Comparison of ENCODE assay signal across 30 cellular contexts in the genomic region with DNA sequence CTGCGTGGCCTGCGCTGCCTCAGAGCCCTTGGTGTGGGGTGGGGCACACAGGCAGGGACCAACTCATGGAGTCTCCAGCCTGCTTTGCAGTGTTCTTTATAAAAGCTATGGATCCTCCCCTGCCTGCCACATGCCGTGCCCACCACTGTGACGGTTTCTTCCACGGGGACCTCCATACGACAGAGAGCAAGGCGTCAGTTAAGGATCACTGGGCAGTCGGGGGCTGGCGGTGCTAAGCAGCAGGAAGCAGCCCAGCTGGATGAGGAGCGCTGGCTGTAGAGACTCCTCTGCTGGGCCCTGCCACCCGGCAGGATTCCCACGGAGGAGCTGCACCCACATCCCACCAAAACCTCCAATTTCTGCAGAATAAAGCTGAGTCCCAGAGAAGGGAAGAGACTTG. TPM values are rescaled to one million over a fixed set of nuclear protein-coding genes. Genes with fewer than 3 reads are reported as not detected.
"Had no signal": no experiment of that assay in that cellular context is flagged by ENCODE, and none has a peak within 500 bp of the region (broad histone marks: within the 10 kb centered on the region; RNA-seq: fewer than 3 reads in every experiment).

No MANE protein-coding gene starts in this region.

- H3K9me3 ChIP-seq: esophagus squamous epithelium, gastroesophageal sphincter, mucosa of descending colon, psoas muscle, spleen, testis, transverse colon had no signal

- H3K4me3 ChIP-seq: coronary artery, esophagus squamous epithelium, gastroesophageal sphincter, hepatocyte, mucosa of descending colon, psoas muscle, spleen, testis, transverse colon had no signal

- DNase-seq: caudate nucleus; effector CD4-positive, alpha-beta T cell; esophagus squamous epithelium; foreskin fibroblast; head of caudate nucleus; left colon; mucosa of descending colon; naive thymus-derived CD8-positive, alpha-beta T cell; retina; spleen; stimulated activated CD4-positive, alpha-beta T cell treated with anti-CD3 and anti-CD28 coated beads, Interleukin-15, amount 100 ng/mL, for 24 hours; stimulated activated CD4-positive, alpha-beta T cell treated with anti-CD3 and anti-CD28 coated beads, Interleukin-1b, Interleukin-23, amount 100 ng/mL, for 48 hours; stimulated activated CD4-positive, alpha-beta T cell treated with anti-CD3 and anti-CD28 coated beads, Interleukin-4, amount 100 ng/mL, for 24 hours; testis; transverse colon had no signal

- H3K27me3 ChIP-seq: hepatocyte, testis, transverse colon had no signal

- H3K27ac Mint-ChIP-seq: naive thymus-derived CD8-positive, alpha-beta T cell; stimulated activated memory B cell treated with anti-CD40 and anti-IgM and Interleukin-4, amounts not matched to agents 10 μg/mL and 1 μg/mL and 100 μg/mL, for 72 hours; stimulated activated naive CD8-positive, alpha-beta T cell treated with anti-CD3 and anti-CD28 coated beads, Interleukin-15, Interleukin-2, amounts not matched to agents 100 ng/mL and 50 ng/mL, for 24 hours had no signal

- H3K9me3 Mint-ChIP-seq: naive thymus-derived CD8-positive, alpha-beta T cell; stimulated activated memory B cell treated with anti-CD40 and anti-IgM and Interleukin-4, amounts not matched to agents 10 μg/mL and 1 μg/mL and 100 μg/mL, for 72 hours; stimulated activated naive CD8-positive, alpha-beta T cell treated with anti-CD3 and anti-CD28 coated beads, Interleukin-15, Interleukin-2, amounts not matched to agents 100 ng/mL and 50 ng/mL, for 24 hours had no signal

- H3K27ac ChIP-seq: coronary artery, epithelial cell of prostate, esophagus squamous epithelium, gastroesophageal sphincter, hepatocyte, psoas muscle, spleen, testis, transverse colon had no signal

- H3K4me3 Mint-ChIP-seq: naive thymus-derived CD8-positive, alpha-beta T cell; stimulated activated memory B cell treated with anti-CD40 and anti-IgM and Interleukin-4, amounts not matched to agents 10 μg/mL and 1 μg/mL and 100 μg/mL, for 72 hours; stimulated activated naive CD8-positive, alpha-beta T cell treated with anti-CD3 and anti-CD28 coated beads, Interleukin-15, Interleukin-2, amounts not matched to agents 100 ng/mL and 50 ng/mL, for 24 hours had no signal

- H3K36me3 ChIP-seq: esophagus squamous epithelium, gastroesophageal sphincter, spleen, transverse colon had no signal

- H3K4me1 ChIP-seq: spleen, transverse colon had no signal

- H3K36me3 Mint-ChIP-seq: naive thymus-derived CD8-positive, alpha-beta T cell; stimulated activated memory B cell treated with anti-CD40 and anti-IgM and Interleukin-4, amounts not matched to agents 10 μg/mL and 1 μg/mL and 100 μg/mL, for 72 hours had no signal

- ATAC-seq: gastroesophageal sphincter; left colon; mucosa of descending colon; naive thymus-derived CD8-positive, alpha-beta T cell; psoas muscle; sciatic nerve; stimulated activated memory B cell treated with anti-CD40 and anti-IgM and Interleukin-4, amounts not matched to agents 10 μg/mL and 1 μg/mL and 100 μg/mL, for 72 hours had no signal

- H3K4me1 Mint-ChIP-seq: naive thymus-derived CD8-positive, alpha-beta T cell; stimulated activated memory B cell treated with anti-CD40 and anti-IgM and Interleukin-4, amounts not matched to agents 10 μg/mL and 1 μg/mL and 100 μg/mL, for 72 hours had no signal

RNA-seq across cellular contexts. Expression of a gene that starts 27.1 kb away (rescaled TPM):
- total RNA-seq: dermis microvascular lymphatic vessel endothelial cell; esophagus squamous epithelium; naive thymus-derived CD8-positive, alpha-beta T cell; psoas muscle had no signal
- polyA plus RNA-seq: liver; naive thymus-derived CD8-positive, alpha-beta T cell had no signal

RNA-seq across cellular contexts. Expression of a gene that starts 56.6 kb away (rescaled TPM):
- total RNA-seq: cerebellum; dermis microvascular lymphatic vessel endothelial cell; esophagus squamous epithelium; gastroesophageal sphincter; kidney epithelial cell; left colon; liver; mucosa of descending colon; naive thymus-derived CD8-positive, alpha-beta T cell; omental fat pad; psoas muscle; sciatic nerve; skeletal muscle tissue; spleen; testis; transverse colon; urinary bladder had no signal
- polyA plus RNA-seq: liver; naive thymus-derived CD8-positive, alpha-beta T cell; spleen; urinary bladder had no signal
